In genomic region chr10:79910836-79911235, GRCh38 we compare ENCODE assay signal across 1 cellular context.
TF ChIP-seq lines count a peak whose summit lies in the region.

No MANE protein-coding gene starts in this region.

TF ChIP-seq in GM12878, 131 proteins besides CTCF, POLR2A, EP300 and RAD21:
- TF ChIP-seq PRDM15 (CRISPR knock-in tag; IDR thresholded peaks at IDR 0.05) = no peak
- TF ChIP-seq EED (IDR thresholded peaks at IDR 0.05; ENCODE audit: low read depth) = no peak
- no peak for TF ChIP-seq HDGF (IDR thresholded peaks at IDR 0.05)
- TF ChIP-seq CBX5 (IDR thresholded peaks at IDR 0.05; ENCODE audit: low read depth) = no peak
- no peak for TF ChIP-seq KLF5 (IDR thresholded peaks at IDR 0.05; ENCODE audit: partially characterized antibody)
- no peak for TF ChIP-seq ZBTB11 (CRISPR knock-in tag; IDR thresholded peaks at IDR 0.05)
- no peak for TF ChIP-seq MTA2 (IDR thresholded peaks at IDR 0.05; ENCODE audit: low read depth)
- no peak for TF ChIP-seq MYB (IDR thresholded peaks at IDR 0.05; ENCODE audit: borderline replicate concordance, low read depth, low read length)
- no peak for TF ChIP-seq TCF3 (IDR thresholded peaks at IDR 0.05; ENCODE audit: borderline replicate concordance, insufficient read depth, low read depth, low read length)
